Comparison of ENCODE assay signal across 1 cellular context in genomic region chr6:105892577-105893262, GRCh38.
TF ChIP-seq lines count a peak whose summit lies in the region.

No MANE protein-coding gene starts in this region.

TF ChIP-seq in K562, 482 proteins besides CTCF, POLR2A, EP300 and RAD21 (continued from another document and continues in another):
- TF ChIP-seq FOXP4 (CRISPR knock-in tag; IDR thresholded peaks at IDR 0.05; ENCODE audit: borderline replicate concordance) (no peak), PRPF4 (IDR thresholded peaks at IDR 0.05; ENCODE audit: insufficient read depth, low read depth, low read length, poor library complexity, severe bottlenecking) (no peak), PHTF2 (CRISPR knock-in tag; IDR thresholded peaks at IDR 0.05) (no peak), ZNF639 (CRISPR knock-in tag; conservative IDR thresholded peaks at IDR 0.05 in 1 of 2, IDR thresholded peaks at IDR 0.05 in 1 of 2) (no peak), SNIP1 (IDR thresholded peaks at IDR 0.05; ENCODE audit: low read depth) (no peak), ZNF12 (CRISPR knock-in tag; IDR thresholded peaks at IDR 0.05) (no peak), ZBTB33 (CRISPR knock-in tag; IDR thresholded peaks at IDR 0.05) (no peak), FOSL1 (tag; conservative IDR thresholded peaks at IDR 0.05) (peak; percentile 90), ZFP91 (CRISPR knock-in tag; IDR thresholded peaks at IDR 0.05) (no peak), ZSCAN29 (IDR thresholded peaks at IDR 0.05) (no peak), KLF6 (CRISPR knock-in tag; IDR thresholded peaks at IDR 0.05; ENCODE audit: borderline replicate concordance) (no peak), PBX2 (CRISPR knock-in tag; IDR thresholded peaks at IDR 0.05; ENCODE audit: low read depth) (no peak), PBX2 (tag; conservative IDR thresholded peaks at IDR 0.05; ENCODE audit: low read depth) (no peak), ZNF511 (CRISPR knock-in tag; IDR thresholded peaks at IDR 0.05) (no peak), PHB (CRISPR knock-in tag; IDR thresholded peaks at IDR 0.05) (no peak), TBL1XR1 (IDR thresholded peaks at IDR 0.05; ENCODE audit: low read length in 2 of 2) (0 out of 4 replicates have a peak, but pooled peaks of 1 of the 2 experiments have one; percentile 18), RREB1 (CRISPR knock-in tag; IDR thresholded peaks at IDR 0.05) (no peak), SIN3A (IDR thresholded peaks at IDR 0.05; ENCODE audit: borderline replicate concordance in 2 of 2, control insufficient read depth in 1 of 2, low read depth in 2 of 2, low read length in 2 of 2) (no peak), TRIM28 (IDR thresholded peaks at IDR 0.05) (0 out of 2 replicates have a peak, but pooled peaks have one; percentile 48), TGIF2 (CRISPR knock-in tag; IDR thresholded peaks at IDR 0.05) (no peak), FOXO4 (CRISPR knock-in tag; IDR thresholded peaks at IDR 0.05) (no peak), JUND (IDR thresholded peaks at IDR 0.05; ENCODE audit: borderline replicate concordance, low read depth, low read length) (peak; percentile 96), JUND (tag; IDR thresholded peaks at IDR 0.05; ENCODE audit: borderline replicate concordance, low read depth, low read length) (peak; percentile 98), NR2C1 (IDR thresholded peaks at IDR 0.05) (no peak), NR2C1 (tag; IDR thresholded peaks at IDR 0.05) (no peak), ZBTB5 (IDR thresholded peaks at IDR 0.05) (no peak), CTBP1 (IDR thresholded peaks at IDR 0.05; ENCODE audit: borderline replicate concordance) (peak; percentile 90), XRCC4 (IDR thresholded peaks at IDR 0.05; ENCODE audit: extremely low read depth, insufficient read depth, insufficient read length) (no peak), RBM15 (IDR thresholded peaks at IDR 0.05; ENCODE audit: insufficient read depth, low read length) (no peak), CBFA2T2 (conservative IDR thresholded peaks at IDR 0.05) (no peak), HOXB6 (CRISPR knock-in tag; IDR thresholded peaks at IDR 0.05; ENCODE audit: borderline replicate concordance) (no peak)
